Comparison of ENCODE assay signal across 8 cellular contexts in the genomic region with DNA sequence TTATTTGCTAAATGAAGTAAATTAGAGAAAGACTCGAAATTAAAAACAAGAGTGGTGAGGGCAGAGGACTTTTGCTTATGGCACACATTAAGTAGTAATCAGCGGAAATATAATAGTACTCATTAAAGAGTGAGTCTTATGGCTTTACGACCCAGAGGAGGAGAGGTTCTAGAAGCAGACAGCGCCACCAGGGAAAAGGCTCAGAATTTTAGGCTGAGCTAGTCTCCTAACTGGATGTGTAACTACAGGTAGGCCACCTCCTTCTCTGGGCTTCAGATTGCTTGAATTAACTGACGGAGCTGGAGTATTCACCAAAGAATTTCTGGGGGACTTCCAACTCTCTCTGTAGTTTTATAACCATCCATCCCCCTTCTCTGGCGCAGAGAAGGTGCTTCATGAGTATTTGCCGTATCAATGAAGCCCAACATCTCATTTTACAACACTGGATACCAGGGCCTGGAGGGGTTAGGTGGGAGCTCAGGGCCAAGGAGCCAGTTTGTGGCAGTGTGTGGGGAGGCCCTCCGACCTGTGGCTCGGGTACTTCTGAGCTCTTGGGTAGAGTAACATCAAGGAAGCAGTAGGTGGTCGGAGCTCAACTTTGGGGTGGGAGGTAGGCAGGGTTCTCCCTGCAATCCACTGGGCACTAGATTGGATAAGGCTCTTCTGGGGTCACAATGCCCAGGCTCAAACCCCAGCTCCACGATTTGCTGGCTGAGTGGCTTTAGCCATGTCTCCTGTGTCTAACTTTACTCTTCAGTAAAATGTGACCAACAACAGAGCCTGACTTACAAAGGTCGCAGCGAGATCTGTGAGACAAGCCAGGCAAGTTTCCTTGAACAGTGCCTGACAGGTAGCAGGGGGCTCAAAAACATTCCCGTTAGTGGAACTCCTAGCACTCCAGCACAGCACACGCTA. TPM values are rescaled to one million over a fixed set of nuclear protein-coding genes. Genes with fewer than 3 reads are reported as not detected.
A peak's percentile ranks its signal among the peaks of the same experiment; 100 is the strongest.
DNase-seq lines count a peak whose midpoint lies in the region; ATAC-seq and TF ChIP-seq lines count a peak whose summit lies in the region.

No MANE protein-coding gene starts in this region.

- H3K4me2 ChIP-seq in GM23248 (ENCODE audit: unreplicated experiment) = peak overlapping the region; percentile 95

- no peak for TF ChIP-seq CTCF in glutamatergic neuron (IDR thresholded peaks at IDR 0.05; ENCODE audit: partially characterized antibody, unreplicated experiment)

- H3K27ac ChIP-seq in GM23248 = no peak overlapping the region

- no peaks in the 10 kb centered on the region for H3K27me3 ChIP-seq in GM23248 (replicated peaks; ENCODE audit: insufficient read depth)

- H3K9me3 Mint-ChIP-seq in glutamatergic neuron (ENCODE audit: unreplicated experiment) = peaks cover 8% of the 10 kb centered on the region

- H3K9me3 ChIP-seq in GM23248 (ENCODE audit: low read depth) (no peaks in the 10 kb centered on the region), T-helper 17 cell (ENCODE audit: control insufficient read depth, low read length, poor library complexity, severe bottlenecking) (no peaks in the 10 kb centered on the region)

- H4K20me1 ChIP-seq in GM23248 (ENCODE audit: insufficient read depth) = no peaks in the 10 kb centered on the region; the same call in 1 of the 2 replicates

- H3K27ac Mint-ChIP-seq in T-helper 17 cell (peak overlapping the region; percentile 89), glutamatergic neuron (ENCODE audit: unreplicated experiment) (peak overlapping the region; percentile 17)

- ATAC-seq in T-helper 17 cell (no peak), HG02852 (IDR thresholded peaks at IDR 0.05; ENCODE audit: unreplicated experiment) (no peak), HG03378 (IDR thresholded peaks at IDR 0.05; ENCODE audit: unreplicated experiment) (no peak)

- H3K4me1 ChIP-seq in GM23248 (ENCODE audit: insufficient read depth) = peaks cover 23% of the 10 kb centered on the region

- in situ Hi-C loops in GM23248 (cut with MboI) = no loop called here

- peaks cover 68% of the 10 kb centered on the region for H3K79me2 ChIP-seq in GM23248 (ENCODE audit: insufficient read depth)

- peaks cover 2% of the 10 kb centered on the region for H3K36me3 ChIP-seq in GM23248 (ENCODE audit: low read depth)

- peak overlapping the region; percentile 93 for H3K9ac ChIP-seq in GM23248

- H3K4me3 ChIP-seq in GM23248 (peak overlapping the region; percentile 92), skeletal muscle cell (ENCODE audit: low read depth, low read length) (peak overlapping the region; percentile 98)

- H3K36me3 Mint-ChIP-seq in T-helper 17 cell (ENCODE audit: low read depth) (peaks cover 9% of the 10 kb centered on the region), glutamatergic neuron (ENCODE audit: unreplicated experiment) (peaks cover 13% of the 10 kb centered on the region)

- peak overlapping the region; percentile 97 for H3K4me3 Mint-ChIP-seq in T-helper 17 cell
- H3K4me3 Mint-ChIP-seq in glutamatergic neuron (ENCODE audit: unreplicated experiment) = peak overlapping the region; percentile 90

- H3K4me1 Mint-ChIP-seq in T-helper 17 cell = peaks cover 49% of the 10 kb centered on the region
- peaks cover 7% of the 10 kb centered on the region for H3K4me1 Mint-ChIP-seq in glutamatergic neuron (ENCODE audit: low read depth, unreplicated experiment)

- H3K27me3 Mint-ChIP-seq in T-helper 17 cell (no peaks in the 10 kb centered on the region), glutamatergic neuron (ENCODE audit: unreplicated experiment) (peaks cover 3% of the 10 kb centered on the region)

- no peaks in the 10 kb centered on the region for H3K9me2 ChIP-seq in GM23248 (ENCODE audit: insufficient read depth)

- peaks cover 11% of the 10 kb centered on the region for H3F3A ChIP-seq in GM23248 (ENCODE audit: insufficient read depth)

- DNase-seq in GM23248 (no peak), T-helper 17 cell (no peak), glutamatergic neuron (no peak), skeletal muscle cell (ENCODE audit: low read depth) (no peak), kidney tubule cell (ENCODE audit: low spot score) (no peak), SHP77 (lab: John Stamatoyannopoulos, UW) (no peak)

- H2AFZ ChIP-seq in GM23248 = peak overlapping the region; percentile 89

- WGBS in GM23248 (ENCODE audit: low coverage in 1 of 2, low lambda C conversion rate in 2 of 2, missing lambda C conversion rate in 2 of 2), 2 experiments = 59% methylated on average over 15 of the region's 15 CpGs

RNA-seq across cellular contexts. Expression of a gene that starts 1.1 kb away (rescaled TPM):
- total RNA-seq in GM23248 (2014; rRNA removed; shearing (Covaris generic)) = 12.3 and 17.2 TPM in 2 replicates
- 15.1 and 15.4 TPM in 2 replicates for polyA plus RNA-seq in GM23248 (2016; fragmentation: Nextera tagmentation; extraction: Ambion mirVana)
- 1 to 10 TPM; 2.7 to 3.6 TPM for total RNA-seq in T-helper 17 cell
- total RNA-seq in glutamatergic neuron (ENCODE audit: unreplicated experiment) = 9.4 TPM

RNA-seq across cellular contexts. Expression of a gene that starts 1.3 kb away (rescaled TPM):
- 166 and 203 TPM in 2 replicates for total RNA-seq in GM23248 (2014; rRNA removed; shearing (Covaris generic))
- polyA plus RNA-seq in GM23248 (2016; fragmentation: Nextera tagmentation; extraction: Ambion mirVana) = 143 and 145 TPM in 2 replicates
- total RNA-seq in T-helper 17 cell (10 to 100 TPM; 45.6 to 51.4 TPM), glutamatergic neuron (ENCODE audit: unreplicated experiment) (50.8 TPM)

RNA-seq across cellular contexts. Expression of a gene that starts 54.8 kb away (rescaled TPM):
- 62.1 and 76.4 TPM in 2 replicates for total RNA-seq in GM23248 (2014; rRNA removed; shearing (Covaris generic))
- polyA plus RNA-seq in GM23248 (2016; fragmentation: Nextera tagmentation; extraction: Ambion mirVana) = 42.4 and 44.1 TPM in 2 replicates
- total RNA-seq in T-helper 17 cell (10 to 100 TPM; 65.0 to 76.4 TPM), glutamatergic neuron (ENCODE audit: unreplicated experiment) (39.5 TPM)

RNA-seq across cellular contexts. Expression of a gene that starts 55.1 kb away (rescaled TPM):
- 9.4 and 10.4 TPM in 2 replicates for total RNA-seq in GM23248 (2014; rRNA removed; shearing (Covaris generic))
- 32.3 and 32.4 TPM in 2 replicates for polyA plus RNA-seq in GM23248 (2016; fragmentation: Nextera tagmentation; extraction: Ambion mirVana)
- 1 to 10 TPM; 5.5 to 6.3 TPM for total RNA-seq in T-helper 17 cell
- 8.4 TPM for total RNA-seq in glutamatergic neuron (ENCODE audit: unreplicated experiment)
